Comparison of ENCODE assay signal across 23 cellular contexts in genomic region chr3:9682123-9682522, GRCh38. TPM values are rescaled to one million over a fixed set of nuclear protein-coding genes. Genes with fewer than 3 reads are reported as not detected.
"Had no signal": no experiment of that assay in that cellular context is flagged by ENCODE, and none has a peak within 500 bp of the region (broad histone marks: within the 10 kb centered on the region; RNA-seq: fewer than 3 reads in every experiment).

No MANE protein-coding gene starts in this region.

- H3K27me3 ChIP-seq: colonic mucosa, stomach, suprapubic skin, transverse colon, uterus had no signal

- H3K9me3 ChIP-seq: colonic mucosa, mucosa of descending colon, stomach, suprapubic skin, transverse colon, uterus had no signal

- H3K4me3 ChIP-seq: colonic mucosa, mucosa of descending colon, stomach, suprapubic skin, transverse colon, uterus had no signal

- H3K27ac ChIP-seq: colonic mucosa, epithelial cell of prostate, stomach, suprapubic skin, transverse colon, uterus had no signal

- H3K36me3 ChIP-seq: uterus had no signal

- DNase-seq: activated CD4-positive, alpha-beta T cell treated with anti-CD3 and anti-CD28 coated beads for 4 hours; activated CD4-positive, alpha-beta T cell treated with anti-CD3 and anti-CD28 coated beads, Interleukin-2, amount 50 U/mL, for 48 hours; activated CD4-positive, CD25-positive, alpha-beta regulatory T cell; activated CD8-positive, alpha-beta memory T cell treated with anti-CD3 and anti-CD28 coated beads, Interleukin-2, amount 50 U/mL, for 48 hours; activated effector memory CD4-positive, alpha-beta T cell treated with Interleukin-2 at 50 U/mL for 16 hours; activated naive CD4-positive, alpha-beta T cell treated with anti-CD3 and anti-CD28 coated beads for 36 hours; activated naive CD8-positive, alpha-beta T cell treated with anti-CD3 and anti-CD28 coated beads, Interleukin-2, amount 10 ng/mL, durations not matched to agents 7 days and 5 days; activated T-cell treated with anti-CD3 and anti-CD28 coated beads, Interleukin-2, amount 50 U/mL, for 48 hours; central memory CD4-positive, alpha-beta T cell; immature natural killer cell; stimulated activated CD4-positive, alpha-beta T cell treated with anti-CD3 and anti-CD28 coated beads, Interleukin-1b, Interleukin-23, amount 100 ng/mL, for 48 hours; uterus had no signal

- ATAC-seq: stimulated activated memory B cell treated with anti-CD40 and anti-IgM and Interleukin-4, amounts not matched to agents 10 μg/mL and 1 μg/mL and 100 μg/mL, for 72 hours had no signal

- H3K4me1 ChIP-seq: colonic mucosa, suprapubic skin, uterus had no signal

RNA-seq across cellular contexts. Expression of gene CPNE9, which starts 21.5 kb away (rescaled TPM):
- total RNA-seq: activated naive CD4-positive, alpha-beta T cell treated with anti-CD3 and anti-CD28 coated beads for 36 hours; colonic mucosa; fibroblast of villous mesenchyme; kidney epithelial cell; liver; omental fat pad; stomach; transverse colon; uterus had no signal
- polyA plus RNA-seq: liver had no signal
